In the genomic region with DNA sequence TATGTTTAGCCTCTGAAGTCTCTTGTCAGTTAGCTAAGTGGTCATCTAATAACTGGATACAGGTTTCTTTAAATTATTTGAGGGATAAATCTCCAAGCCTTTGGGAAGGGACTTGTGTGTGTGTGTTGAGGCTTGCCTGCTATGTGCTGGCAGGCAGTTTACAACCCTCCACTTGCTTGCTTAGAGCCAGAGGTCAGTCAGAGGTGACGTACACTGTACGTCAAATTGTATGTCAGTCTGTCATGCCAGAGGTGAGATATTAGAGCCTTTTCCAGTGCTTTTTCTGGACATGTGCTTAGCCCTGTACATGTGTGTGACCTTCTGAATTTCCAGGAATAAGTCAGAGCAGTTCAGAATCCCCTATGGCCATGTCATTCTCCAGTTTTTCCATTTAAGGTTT, we compare ENCODE assay signal across 22 cellular contexts.
DNase-seq lines count a peak whose midpoint lies in the region; ATAC-seq, FAIRE-seq and TF ChIP-seq lines count a peak whose summit lies in the region.
"Had no signal": no experiment of that assay in that cellular context is flagged by ENCODE, and none has a peak within 500 bp of the region (broad histone marks: within the 10 kb centered on the region; RNA-seq: fewer than 3 reads in every experiment).

No MANE protein-coding gene starts in this region.

- peaks cover 3% of the 10 kb centered on the region for H3K4me1 ChIP-seq in endodermal cell (ENCODE audit: control insufficient read depth, insufficient read depth, low read length)
- H3K4me1 ChIP-seq: BE2C, Caco-2 had no signal

- H3K9me3 ChIP-seq in endodermal cell (ENCODE audit: control insufficient read depth, low read length): peaks cover 37% of the 10 kb centered on the region
- H3K9me3 ChIP-seq: BE2C had no signal

- no peaks in the 10 kb centered on the region for H3K36me3 ChIP-seq in endodermal cell (ENCODE audit: control insufficient read depth, insufficient read depth, low read length)
- H3K36me3 ChIP-seq: BE2C, BLaER1 had no signal

- 97 to 100% methylated on average over 2 of the region's 2 CpGs for WGBS in endodermal cell (ENCODE audit: insufficient coverage in 1 of 2, insufficient read length in 1 of 2), 2 experiments

- peaks cover 5% of the 10 kb centered on the region for H3K4me1 Mint-ChIP-seq in endodermal cell

- no peak overlapping the region for H3K27ac Mint-ChIP-seq in endodermal cell
- H3K27ac Mint-ChIP-seq: CD4-positive, alpha-beta T cell; CD8-positive, alpha-beta T cell had no signal

- ATAC-seq in HG02759 (IDR thresholded peaks at IDR 0.05; ENCODE audit: unreplicated experiment) (no peak), HG03135 (IDR thresholded peaks at IDR 0.05; ENCODE audit: unreplicated experiment) (no peak)
- ATAC-seq: CD8-positive, alpha-beta T cell had no signal

- no peak overlapping the region for H3K27ac ChIP-seq in endodermal cell (ENCODE audit: low read depth, low read length)
- H3K27ac ChIP-seq: BLaER1, C4-2B had no signal

- no peak overlapping the region for H3K9ac ChIP-seq in endodermal cell (ENCODE audit: extremely low read depth, low read length, poor library complexity, severe bottlenecking)
- H3K9ac ChIP-seq: BLaER1 had no signal

- no peaks in the 10 kb centered on the region for H3K27me3 Mint-ChIP-seq in endodermal cell (ENCODE audit: insufficient read depth)

- H3K9me3 Mint-ChIP-seq in endodermal cell: peaks cover 23% of the 10 kb centered on the region
- H3K9me3 Mint-ChIP-seq: CD4-positive, alpha-beta T cell had no signal

- no peak overlapping the region for H3K4me3 Mint-ChIP-seq in endodermal cell
- H3K4me3 Mint-ChIP-seq: CD4-positive, alpha-beta T cell; CD8-positive, alpha-beta T cell had no signal

- DNase-seq in HTR-8/SVneo (ENCODE audit: insufficient read length, low spot score) (no peak), endodermal cell (no peak), retina (peak; percentile 20), OCI-M2 (lab: John Stamatoyannopoulos, UW; ENCODE audit: unreplicated experiment) (no peak)
- DNase-seq: 8988T; ACHN; BE2C; Caco-2; Calu3; CD4-positive, alpha-beta T cell; CD8-positive, alpha-beta T cell; DMS79 treated with DMSO at 0.1 percent for 48 hours; GF-D8 had no signal

- peaks cover 18% of the 10 kb centered on the region for H3K36me3 Mint-ChIP-seq in endodermal cell (ENCODE audit: low read depth)
- H3K36me3 Mint-ChIP-seq: CD8-positive, alpha-beta T cell had no signal

- no peak for TF ChIP-seq CTCF in endodermal cell (conservative IDR thresholded peaks at IDR 0.05)

- H3K4me3 ChIP-seq in endodermal cell (ENCODE audit: low read length): peak overlapping the region; percentile 65
- H3K4me3 ChIP-seq: BLaER1 had no signal

- FAIRE-seq in HTR-8/SVneo (lab: Jason Lieb, UNC): peak; percentile 33
- FAIRE-seq: A204.1, D721Med, G401.6, GM12891, GM19239 had no signal

- H3K27me3 ChIP-seq in endodermal cell (ENCODE audit: control insufficient read depth, insufficient read depth, low read length, poor library complexity, severe bottlenecking): no peaks in the 10 kb centered on the region
- H3K27me3 ChIP-seq: BE2C, BLaER1 had no signal
